18 cellular contexts compared by ENCODE assay signal in the genomic region with DNA sequence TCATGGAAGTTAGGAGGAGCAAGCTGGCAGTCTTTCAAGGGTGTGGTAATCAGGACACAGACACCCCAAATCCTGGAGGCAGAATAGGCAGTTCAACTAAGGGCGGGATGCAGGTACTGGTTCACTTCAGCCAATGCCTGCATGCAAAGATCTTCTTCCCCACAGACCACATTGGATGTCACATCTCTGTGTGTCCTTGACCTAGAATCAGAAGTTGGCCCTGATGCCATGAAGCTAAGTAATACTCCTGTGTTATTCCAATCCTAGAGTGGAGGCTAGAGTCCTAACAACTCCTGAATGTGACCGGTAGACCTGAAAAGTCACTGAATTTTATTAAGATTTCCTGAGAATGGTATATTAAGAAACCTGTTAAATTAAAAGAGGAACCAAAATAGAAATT.
DNase-seq lines count a peak whose midpoint lies in the region; ATAC-seq and TF ChIP-seq lines count a peak whose summit lies in the region.
"Had no signal": no experiment of that assay in that cellular context is flagged by ENCODE, and none has a peak within 500 bp of the region (broad histone marks: within the 10 kb centered on the region; RNA-seq: fewer than 3 reads in every experiment).

No MANE protein-coding gene starts in this region.

- H3K9me2 ChIP-seq in OCI-LY1 (ENCODE audit: low read depth, low read length), result no peaks in the 10 kb centered on the region

- H3K9me3 ChIP-seq in OCI-LY1 (ENCODE audit: low read length), result no peaks in the 10 kb centered on the region
- no peaks in the 10 kb centered on the region for H3K9me3 ChIP-seq in esophagus muscularis mucosa
- H3K9me3 ChIP-seq: A549, HAP-1 had no signal

- H3K79me2 ChIP-seq in OCI-LY1 (ENCODE audit: insufficient read depth, low read length), result no peaks in the 10 kb centered on the region

- intact Hi-C loops in Right ventricle myocardium inferior (cut with DNase I), result no loop called here
- intact Hi-C loops in cardiac septum (cut with DNase I), result no loop called here
- intact Hi-C loops in esophagus muscularis mucosa (cut with DNase I), result no loop called here

- H3F3A ChIP-seq in OCI-LY1 (ENCODE audit: insufficient read depth, low read length), result no peaks in the 10 kb centered on the region

- H4K20me1 ChIP-seq in OCI-LY1 (ENCODE audit: insufficient read depth, low read length), result no peaks in the 10 kb centered on the region

- H3K4me2 ChIP-seq in OCI-LY1 (ENCODE audit: low read length), result no peak overlapping the region
- H3K4me2 ChIP-seq: A549 had no signal

- H2AFZ ChIP-seq in OCI-LY1 (ENCODE audit: low read length), result no peak overlapping the region
- H2AFZ ChIP-seq: GM23248 had no signal

- DNase-seq in Right ventricle myocardium inferior (ENCODE audit: missing footprints) (no peak), cardiac septum (ENCODE audit: low spot score) (no peak), esophagus muscularis mucosa (ENCODE audit: extremely low spot score) (peak; percentile 85), substantia nigra (lab: John Stamatoyannopoulos, UW) (peak in 1 of 49 donors; percentile 1), SIG-M5 (lab: John Stamatoyannopoulos, UW) (no peak), GM03348 (ENCODE audit: low spot score) (no peak)
- DNase-seq: AML-193; CD4-positive, alpha-beta memory T cell; DMS153; DMS79; GDM1; GM23248 had no signal

- H3K4me3 ChIP-seq in OCI-LY1 (ENCODE audit: low read depth, low read length, poor library complexity, severe bottlenecking), result no peak overlapping the region
- H3K4me3 ChIP-seq in esophagus muscularis mucosa, result no peak overlapping the region
- H3K4me3 ChIP-seq: A549, GM23248, HAP-1 had no signal

- H3K9ac ChIP-seq in OCI-LY1 (ENCODE audit: low read length), result no peak overlapping the region
- H3K9ac ChIP-seq: GM23248 had no signal

- TF ChIP-seq POLR2A in esophagus muscularis mucosa (IDR thresholded peaks at IDR 0.05; ENCODE audit: low read depth), result no peak

- no peak for TF ChIP-seq EP300 in esophagus muscularis mucosa (IDR thresholded peaks at IDR 0.05)

- 84% methylated on average over 2 of the region's 2 CpGs for WGBS in esophagus muscularis mucosa

- H3K27me3 ChIP-seq in OCI-LY1 (ENCODE audit: insufficient read depth, low read length) (no peaks in the 10 kb centered on the region), esophagus muscularis mucosa (no peaks in the 10 kb centered on the region)

- H3K27ac ChIP-seq in OCI-LY1 (ENCODE audit: low read depth, low read length, poor library complexity, severe bottlenecking) (peak overlapping the region; percentile 28), esophagus muscularis mucosa (replicated peaks in 1 of 4) (no peak overlapping the region), substantia nigra (ENCODE audit: low read depth, low read length, poor library complexity, severe bottlenecking) (peak overlapping the region; percentile 52)
- H3K27ac ChIP-seq: 22Rv1, A549, C4-2B, GM23248 had no signal

- peak; percentile 26 for ATAC-seq in Right ventricle myocardium inferior
- ATAC-seq: A549, HepG2 had no signal

- no peak for TF ChIP-seq CTCF in OCI-LY1 (IDR thresholded peaks at IDR 0.05; ENCODE audit: low read length)
- TF ChIP-seq CTCF in esophagus muscularis mucosa (IDR thresholded peaks at IDR 0.05), result no peak

- H3K4me1 ChIP-seq in OCI-LY1 (ENCODE audit: insufficient read depth, low read length, severe bottlenecking) (peaks cover 26% of the 10 kb centered on the region), esophagus muscularis mucosa (peaks cover 0 to 11% (median 3%) of the 10 kb centered on the region in 4 donors)
- H3K4me1 ChIP-seq: A549, HAP-1 had no signal

- H3K36me3 ChIP-seq in OCI-LY1 (ENCODE audit: insufficient read depth, low read length) (no peaks in the 10 kb centered on the region), esophagus muscularis mucosa (no peaks in the 10 kb centered on the region)
- H3K36me3 ChIP-seq: HAP-1 had no signal

Comparison
In these comparisons a context has a peak if more than half of its experiments do, and no peak if none do; other contexts are left out.
1. H3K27ac ChIP-seq: peak in OCI-LY1 (single experiment) and substantia nigra (single experiment); none in esophagus muscularis mucosa (0 of 4).